In genomic region chr17:4789951-4790704, GRCh38 we compare ENCODE assay signal across 8 cellular contexts. TPM values are rescaled to one million over a fixed set of nuclear protein-coding genes. Genes with fewer than 3 reads are reported as not detected.
DNase-seq lines count a peak whose midpoint lies in the region; ATAC-seq and TF ChIP-seq lines count a peak whose summit lies in the region.

No MANE protein-coding gene starts in this region.

- H3K23ac ChIP-seq in trophoblast cell (ENCODE audit: low read length): no peak overlapping the region

- POLR2A ChIA-PET in activated naive CD8-positive, alpha-beta T cell treated with anti-CD3 and anti-CD28 coated beads, Interleukin-2, amount 10 ng/mL, durations not matched to agents 7 days and 5 days (lab: Charles Lee): interaction anchor here (0.5 to 2.8 kb wide), 17 partner anchors 9 to 246 kb away, joined by 3 to 17 read pairs (median 3); partner anchors contain the start of genes ARRB2, C17orf107, PLD2 and RNF167

- no peaks in the 10 kb centered on the region for H3K9me3 ChIP-seq in Loucy (ENCODE audit: insufficient read depth, low read depth, low read length)
- no peaks in the 10 kb centered on the region for H3K9me3 ChIP-seq in cardiac muscle cell (ENCODE audit: low read depth)
- H3K9me3 ChIP-seq in trophoblast cell (ENCODE audit: insufficient read depth, low read depth, low read length): no peaks in the 10 kb centered on the region
- H3K9me3 ChIP-seq in tibial nerve: no peaks in the 10 kb centered on the region

- no peaks in the 10 kb centered on the region for H3K27me3 ChIP-seq in Loucy (ENCODE audit: insufficient read depth, low read length, poor library complexity, severe bottlenecking)
- peaks cover 10% of the 10 kb centered on the region for H3K27me3 ChIP-seq in cardiac muscle cell
- H3K27me3 ChIP-seq in trophoblast cell (ENCODE audit: insufficient read depth, low read length): no peaks in the 10 kb centered on the region
- peaks cover 0 to 13% of the 10 kb centered on the region in 2 donors for H3K27me3 ChIP-seq in tibial nerve

- H3K4me3 ChIP-seq in Loucy (ENCODE audit: low read length, poor library complexity, severe bottlenecking) (peak overlapping the region; percentile 72), cardiac muscle cell (peak overlapping the region; percentile 47), trophoblast cell (ENCODE audit: low read depth, low read length) (peak overlapping the region; percentile 88), tibial nerve (peak overlapping the region; percentile 65 to 92 (median 76))

- H3K27ac Mint-ChIP-seq in activated naive CD8-positive, alpha-beta T cell treated with anti-CD3 and anti-CD28 coated beads, Interleukin-2, amount 10 ng/mL, durations not matched to agents 7 days and 5 days: peak overlapping the region; percentile 87

- H3K9ac ChIP-seq in Loucy (ENCODE audit: low read depth, low read length, poor library complexity, severe bottlenecking) (peak overlapping the region; percentile 69), trophoblast cell (ENCODE audit: low read length) (peak overlapping the region; percentile 97)

- H3K36me3 ChIP-seq in Loucy (ENCODE audit: insufficient read depth, low read length): no peaks in the 10 kb centered on the region
- H3K36me3 ChIP-seq in cardiac muscle cell: no peaks in the 10 kb centered on the region
- H3K36me3 ChIP-seq in trophoblast cell (ENCODE audit: control insufficient read depth in 1 of 2, insufficient read depth in 2 of 2, low read length in 2 of 2): no peaks in the 10 kb centered on the region
- H3K36me3 ChIP-seq in tibial nerve: no peaks in the 10 kb centered on the region

- H3K36me3 Mint-ChIP-seq in activated naive CD8-positive, alpha-beta T cell treated with anti-CD3 and anti-CD28 coated beads, Interleukin-2, amount 10 ng/mL, durations not matched to agents 7 days and 5 days: no peaks in the 10 kb centered on the region

- ATAC-seq in SK-N-SH treated with all-trans-retinoic acid at 6 μM for 48 hours: peak; percentile 92
- ATAC-seq in activated naive CD8-positive, alpha-beta T cell treated with anti-CD3 and anti-CD28 coated beads, Interleukin-2, amount 10 ng/mL, durations not matched to agents 7 days and 5 days (ENCODE audit: low read depth): peak; percentile 95

- peak overlapping the region; percentile 97 for H4K8ac ChIP-seq in trophoblast cell (ENCODE audit: low read depth, low read length)

- TF ChIP-seq POLR2A in tibial nerve (IDR thresholded peaks at IDR 0.05): peak; percentile 41 to 83

- TF ChIP-seq EP300 in tibial nerve (IDR thresholded peaks at IDR 0.05): peak in 1 of 2 donors; percentile 88

- H3K4ac ChIP-seq in trophoblast cell (ENCODE audit: low read depth, low read length): peak overlapping the region; percentile 78

- peak overlapping the region; percentile 95 for H3K18ac ChIP-seq in trophoblast cell (ENCODE audit: low read length)

- H3K4me2 ChIP-seq in Loucy (ENCODE audit: low read depth, low read length, poor library complexity, severe bottlenecking): peak overlapping the region; percentile 85
- peak overlapping the region; percentile 97 for H3K4me2 ChIP-seq in trophoblast cell (ENCODE audit: low read length)

- DNase-seq in GDM1 (lab: John Stamatoyannopoulos, UW) (peak; percentile 72), GOT3 (lab: John Stamatoyannopoulos, UW) (peak; percentile 69), cardiac muscle cell (ENCODE audit: low read depth in 1 of 2, low spot score in 1 of 2) (peak; percentile 90 to 91), trophoblast cell (peak; percentile 83 to 88), tibial nerve (ENCODE audit: low spot score in 2 of 2) (peak; percentile 64 to 66)
- DNase-seq in activated naive CD8-positive, alpha-beta T cell treated with anti-CD3 and anti-CD28 coated beads, Interleukin-2, amount 10 ng/mL, durations not matched to agents 7 days and 5 days: peak; percentile 89

- TF ChIP-seq CTCF in Loucy (conservative IDR thresholded peaks at IDR 0.05; ENCODE audit: low read length) (peak; percentile 64), cardiac muscle cell (IDR thresholded peaks at IDR 0.05; ENCODE audit: low read depth, low read length) (peak; percentile 63), tibial nerve (IDR thresholded peaks at IDR 0.05) (peak; percentile 82 to 97 (median 84))

- no peak overlapping the region for H2AK5ac ChIP-seq in trophoblast cell (ENCODE audit: low read length)

- H3K4me1 ChIP-seq in Loucy (ENCODE audit: insufficient read depth, low read length, poor library complexity, severe bottlenecking) (peaks cover 10% of the 10 kb centered on the region), cardiac muscle cell (ENCODE audit: low read depth) (no peaks in the 10 kb centered on the region), trophoblast cell (ENCODE audit: control insufficient read depth in 1 of 2, insufficient read depth in 2 of 2, low read length in 2 of 2) (peaks cover 6 to 8% of the 10 kb centered on the region in 2 experiments), tibial nerve (peaks cover 0 to 46% (median 27%) of the 10 kb centered on the region in 4 donors)

- H3F3A ChIP-seq in Loucy (ENCODE audit: low read depth): peaks cover 4% of the 10 kb centered on the region; the same call in 1 of the 2 replicates

- peak overlapping the region; percentile 97 for H4K91ac ChIP-seq in trophoblast cell (ENCODE audit: low read depth, low read length)

- no peaks in the 10 kb centered on the region for H4K20me1 ChIP-seq in Loucy (ENCODE audit: insufficient read depth, low read length, poor library complexity, severe bottlenecking)

- H2BK12ac ChIP-seq in trophoblast cell (ENCODE audit: low read length): peak overlapping the region; percentile 30

- peak overlapping the region; percentile 95 for H3K14ac ChIP-seq in trophoblast cell (ENCODE audit: low read length)

- H3K9me2 ChIP-seq in Loucy (replicated peaks; ENCODE audit: low read depth, low read length): no peaks in the 10 kb centered on the region

- H4K12ac ChIP-seq in trophoblast cell (ENCODE audit: low read depth, low read length): peak overlapping the region; percentile 97

- no CpG with 5 or more reads among the region's 91 CpGs for WGBS in trophoblast cell (ENCODE audit: extremely low coverage, insufficient coverage, insufficient read length)
- 0% methylated on average over 50 to 73 of the region's 91 CpGs for WGBS in tibial nerve, 2 donors

- H2BK120ac ChIP-seq in trophoblast cell (ENCODE audit: insufficient read depth, low read length, poor library complexity): peak overlapping the region; percentile 93

- peak overlapping the region; percentile 87 for H3K4me3 Mint-ChIP-seq in activated naive CD8-positive, alpha-beta T cell treated with anti-CD3 and anti-CD28 coated beads, Interleukin-2, amount 10 ng/mL, durations not matched to agents 7 days and 5 days

- no peaks in the 10 kb centered on the region for H3K9me3 Mint-ChIP-seq in activated naive CD8-positive, alpha-beta T cell treated with anti-CD3 and anti-CD28 coated beads, Interleukin-2, amount 10 ng/mL, durations not matched to agents 7 days and 5 days

- H3K27ac ChIP-seq in cardiac muscle cell (peak overlapping the region; percentile 58), trophoblast cell (ENCODE audit: low read depth, low read length) (peak overlapping the region; percentile 97), tibial nerve (peak overlapping the region; percentile 87 to 95 (median 92))

- peaks cover 16% of the 10 kb centered on the region for H3K79me1 ChIP-seq in trophoblast cell (ENCODE audit: low read length)

- peak overlapping the region; percentile 94 for H2BK5ac ChIP-seq in trophoblast cell (ENCODE audit: low read depth, low read length, poor library complexity)

- H2AFZ ChIP-seq in Loucy (ENCODE audit: low read length) (peak overlapping the region; percentile 84), trophoblast cell (ENCODE audit: insufficient read depth, low read length, poor library complexity) (peak overlapping the region; percentile 85)

- no peaks in the 10 kb centered on the region for H3K79me2 ChIP-seq in Loucy (ENCODE audit: insufficient read depth, low read length)
- H3K79me2 ChIP-seq in trophoblast cell (ENCODE audit: control insufficient read depth, insufficient read depth, low read length, poor library complexity): peaks cover 11% of the 10 kb centered on the region

- H3K27me3 Mint-ChIP-seq in activated naive CD8-positive, alpha-beta T cell treated with anti-CD3 and anti-CD28 coated beads, Interleukin-2, amount 10 ng/mL, durations not matched to agents 7 days and 5 days: peaks cover 56% of the 10 kb centered on the region

- H3K4me1 Mint-ChIP-seq in activated naive CD8-positive, alpha-beta T cell treated with anti-CD3 and anti-CD28 coated beads, Interleukin-2, amount 10 ng/mL, durations not matched to agents 7 days and 5 days: peaks cover 19% of the 10 kb centered on the region

TF ChIP-seq in SK-N-SH treated with all-trans-retinoic acid at 6 μM for 48 hours, 23 proteins besides CTCF, POLR2A, EP300 and RAD21 (continues in another document):
- no peak for TF ChIP-seq CSDC2 (CRISPR knock-in tag; IDR thresholded peaks at IDR 0.05)
- no peak for TF ChIP-seq ZNF565 (CRISPR knock-in tag; conservative IDR thresholded peaks at IDR 0.05; ENCODE audit: low read depth)

RNA-seq across cellular contexts. Expression of gene GLTPD2, which starts 1.4 kb away (rescaled TPM):
- not detected for total RNA-seq in activated naive CD8-positive, alpha-beta T cell treated with anti-CD3 and anti-CD28 coated beads, Interleukin-2, amount 10 ng/mL, durations not matched to agents 7 days and 5 days
- total RNA-seq in cardiac muscle cell (not detected in 2 replicates), tibial nerve (not detected)
- polyA plus RNA-seq in cardiac muscle cell: 4.1 and 5.4 TPM in 2 replicates
- 0.26 and 0.31 TPM in 2 replicates for polyA plus RNA-seq in trophoblast cell (2013)

RNA-seq across cellular contexts. Expression of gene VMO1, which starts 4.0 kb away (rescaled TPM):
- not detected for total RNA-seq in activated naive CD8-positive, alpha-beta T cell treated with anti-CD3 and anti-CD28 coated beads, Interleukin-2, amount 10 ng/mL, durations not matched to agents 7 days and 5 days
- total RNA-seq in cardiac muscle cell (0.78 and 2.2 TPM in 2 replicates), tibial nerve (1 to 10 TPM in 3 of 4 donors, not detected in 1; 1.4 to 6.0 (median 1.9) TPM)
- 1.1 and 1.2 TPM in 2 replicates for polyA plus RNA-seq in cardiac muscle cell
- 0.47 and 0.77 TPM in 2 replicates for polyA plus RNA-seq in trophoblast cell (2013)

RNA-seq across cellular contexts. Expression of gene PSMB6, which starts 5.8 kb away (rescaled TPM):
- 10 to 100 TPM; 81.4 to 83.1 TPM for total RNA-seq in activated naive CD8-positive, alpha-beta T cell treated with anti-CD3 and anti-CD28 coated beads, Interleukin-2, amount 10 ng/mL, durations not matched to agents 7 days and 5 days
- total RNA-seq in cardiac muscle cell (136 and 260 TPM in 2 replicates), tibial nerve (100 to 1,000 TPM; 100 to 171 (median 122) TPM)
- 409 and 580 TPM in 2 replicates for polyA plus RNA-seq in cardiac muscle cell
- 295 and 308 TPM in 2 replicates for polyA plus RNA-seq in trophoblast cell (2013)

RNA-seq across cellular contexts. Expression of gene PLD2, which starts 16.8 kb away (rescaled TPM):
- total RNA-seq in activated naive CD8-positive, alpha-beta T cell treated with anti-CD3 and anti-CD28 coated beads, Interleukin-2, amount 10 ng/mL, durations not matched to agents 7 days and 5 days: 10 to 100 TPM; 18.8 to 21.7 TPM
- total RNA-seq in cardiac muscle cell: 15.0 and 18.3 TPM in 2 replicates
- 12.4 and 16.8 TPM in 2 replicates for polyA plus RNA-seq in cardiac muscle cell
- 40.7 and 43.6 TPM in 2 replicates for polyA plus RNA-seq in trophoblast cell (2013)
- 10 to 100 TPM; 17.2 to 63.0 (median 30.1) TPM for total RNA-seq in tibial nerve

Comparison
In these comparisons a context has a peak if more than half of its experiments do, and no peak if none do; other contexts are left out.
1. Peak in every context shown above with its lines: DNase-seq, ATAC-seq, H3K4me3 ChIP-seq and H3K27ac ChIP-seq.